12 cellular contexts compared by ENCODE assay signal in genomic region chr17:66549312-66549705, GRCh38.
A peak's percentile ranks its signal among the peaks of the same experiment; 100 is the strongest.
DNase-seq lines count a peak whose midpoint lies in the region; TF ChIP-seq lines count a peak whose summit lies in the region.
"Had no signal": no experiment of that assay in that cellular context is flagged by ENCODE, and none has a peak within 500 bp of the region (broad histone marks: within the 10 kb centered on the region; RNA-seq: fewer than 3 reads in every experiment).

No MANE protein-coding gene starts in this region.

- H4K8ac ChIP-seq in trophoblast cell (ENCODE audit: low read depth, low read length), result no peak overlapping the region

- H3K23ac ChIP-seq in trophoblast cell (ENCODE audit: low read length), result no peak overlapping the region

- peak overlapping the region; percentile 5; the same call in 1 of the 2 replicates for H3K4me3 ChIP-seq in SK-N-MC
- no peak overlapping the region for H3K4me3 ChIP-seq in fibroblast of mammary gland (ENCODE audit: control insufficient read depth, low read depth, low read length)
- no peak overlapping the region for H3K4me3 ChIP-seq in skeletal muscle satellite cell (ENCODE audit: low read length)
- no peak overlapping the region for H3K4me3 ChIP-seq in trophoblast cell (ENCODE audit: low read depth, low read length)

- no peak overlapping the region for H3K18ac ChIP-seq in trophoblast cell (ENCODE audit: low read length)

- no peak overlapping the region for H3K4ac ChIP-seq in trophoblast cell (ENCODE audit: low read depth, low read length)

- peak overlapping the region; percentile 69 for H3K4me2 ChIP-seq in skeletal muscle satellite cell (ENCODE audit: low read length)
- H3K4me2 ChIP-seq in trophoblast cell (ENCODE audit: low read length), result no peak overlapping the region

- WGBS in trophoblast cell (ENCODE audit: extremely low coverage, insufficient coverage, insufficient read length), result no CpG with 5 or more reads among the region's 3 CpGs

- no peak overlapping the region for H2BK120ac ChIP-seq in trophoblast cell (ENCODE audit: insufficient read depth, low read length, poor library complexity)

- DNase-seq in HCEC 1CT (peak; percentile 49), SK-N-MC (ENCODE audit: low read depth, low spot score) (no peak), fibroblast of mammary gland (ENCODE audit: low read depth) (peak; percentile 65), trophoblast cell (no peak)
- DNase-seq in activated naive CD4-positive, alpha-beta T cell treated with anti-CD3 and anti-CD28 coated beads, Interleukin-2, amount 10 ng/mL, durations not matched to agents 7 days and 5 days, result no peak
- DNase-seq in activated effector memory CD4-positive, alpha-beta T cell treated with anti-CD3 and anti-CD28 coated beads, Interleukin-2, amount 50 U/mL, for 16 hours, result no peak
- DNase-seq: activated T-cell treated with anti-CD3 and anti-CD28 coated beads, Interleukin-2, amount 50 U/mL, for 48 hours; GDM1; hippocampal formation; naive B cell; NCI-H1436 had no signal

- H3K14ac ChIP-seq in trophoblast cell (ENCODE audit: low read length), result no peak overlapping the region

- H3K27ac ChIP-seq in SK-N-MC (peak overlapping the region; percentile 75), trophoblast cell (ENCODE audit: low read depth, low read length) (no peak overlapping the region)

- peaks cover 42% of the 10 kb centered on the region for H3K4me1 Mint-ChIP-seq in activated naive CD4-positive, alpha-beta T cell treated with anti-CD3 and anti-CD28 coated beads, Interleukin-2, amount 10 ng/mL, durations not matched to agents 7 days and 5 days
- H3K4me1 Mint-ChIP-seq: naive B cell had no signal

- H2AFZ ChIP-seq in trophoblast cell (ENCODE audit: insufficient read depth, low read length, poor library complexity), result no peak overlapping the region

- no peak overlapping the region for H3K9ac ChIP-seq in SK-N-MC (ENCODE audit: insufficient read length)
- peak overlapping the region; percentile 52 for H3K9ac ChIP-seq in skeletal muscle satellite cell (ENCODE audit: low read depth, low read length)
- H3K9ac ChIP-seq in trophoblast cell (ENCODE audit: low read length), result no peak overlapping the region

- H2AK5ac ChIP-seq in trophoblast cell (ENCODE audit: low read length), result no peak overlapping the region

- H3K79me1 ChIP-seq in trophoblast cell (ENCODE audit: low read length), result peaks cover 4% of the 10 kb centered on the region

- H3K4me1 ChIP-seq in skeletal muscle satellite cell (ENCODE audit: control insufficient read depth, insufficient read depth, low read length) (peaks cover 47% of the 10 kb centered on the region), trophoblast cell (ENCODE audit: control insufficient read depth in 1 of 2, insufficient read depth in 2 of 2, low read length in 2 of 2) (peaks cover 4 to 12% of the 10 kb centered on the region in 2 experiments)

- H3K36me3 ChIP-seq in SK-N-MC (ENCODE audit: insufficient read depth, low read length), result peaks cover 6% of the 10 kb centered on the region; the same call in 1 of the 2 replicates
- no peaks in the 10 kb centered on the region for H3K36me3 ChIP-seq in skeletal muscle satellite cell (ENCODE audit: insufficient read depth, low read length)
- H3K36me3 ChIP-seq in trophoblast cell (ENCODE audit: control insufficient read depth in 1 of 2, insufficient read depth in 2 of 2, low read length in 2 of 2), result no peaks in the 10 kb centered on the region

- H3K4me3 Mint-ChIP-seq in activated naive CD4-positive, alpha-beta T cell treated with anti-CD3 and anti-CD28 coated beads, Interleukin-2, amount 10 ng/mL, durations not matched to agents 7 days and 5 days, result no peak overlapping the region
- H3K4me3 Mint-ChIP-seq: naive B cell had no signal

- H2BK5ac ChIP-seq in trophoblast cell (ENCODE audit: low read depth, low read length, poor library complexity), result no peak overlapping the region

- H3K9me3 ChIP-seq in SK-N-MC (ENCODE audit: low read depth, low read length), result no peaks in the 10 kb centered on the region
- H3K9me3 ChIP-seq in skeletal muscle satellite cell (replicated peaks; ENCODE audit: low read length), result no peaks in the 10 kb centered on the region
- H3K9me3 ChIP-seq in trophoblast cell (ENCODE audit: insufficient read depth, low read depth, low read length), result peaks cover 1% of the 10 kb centered on the region

- no peak overlapping the region for H4K91ac ChIP-seq in trophoblast cell (ENCODE audit: low read depth, low read length)

- CTCF ChIA-PET in activated naive CD4-positive, alpha-beta T cell treated with anti-CD3 and anti-CD28 coated beads, Interleukin-2, amount 10 ng/mL, durations not matched to agents 7 days and 5 days (lab: Charles Lee), result interaction anchor here (1.6 kb wide), 1 partner anchor 294 kb away, joined by 3 read pairs; no protein-coding TSS in a partner anchor

- no peak overlapping the region for H3K27ac Mint-ChIP-seq in activated naive CD4-positive, alpha-beta T cell treated with anti-CD3 and anti-CD28 coated beads, Interleukin-2, amount 10 ng/mL, durations not matched to agents 7 days and 5 days
- H3K27ac Mint-ChIP-seq: naive B cell had no signal

- H3K27me3 ChIP-seq in skeletal muscle satellite cell (ENCODE audit: control insufficient read depth, insufficient read depth, low read length) (no peaks in the 10 kb centered on the region), trophoblast cell (ENCODE audit: insufficient read depth, low read length) (no peaks in the 10 kb centered on the region)

- peaks cover 41% of the 10 kb centered on the region for H3K36me3 Mint-ChIP-seq in activated naive CD4-positive, alpha-beta T cell treated with anti-CD3 and anti-CD28 coated beads, Interleukin-2, amount 10 ng/mL, durations not matched to agents 7 days and 5 days

- H3K79me2 ChIP-seq in trophoblast cell (ENCODE audit: control insufficient read depth, insufficient read depth, low read length, poor library complexity), result no peaks in the 10 kb centered on the region

- no peak for TF ChIP-seq CTCF in fibroblast of mammary gland (conservative IDR thresholded peaks at IDR 0.05; ENCODE audit: control insufficient read depth, insufficient read depth, low read depth, low read length)

- no peak overlapping the region for H2BK12ac ChIP-seq in trophoblast cell (ENCODE audit: low read length)

- H4K12ac ChIP-seq in trophoblast cell (ENCODE audit: low read depth, low read length), result no peak overlapping the region

- peaks cover 1% of the 10 kb centered on the region for H3K9me3 Mint-ChIP-seq in activated naive CD4-positive, alpha-beta T cell treated with anti-CD3 and anti-CD28 coated beads, Interleukin-2, amount 10 ng/mL, durations not matched to agents 7 days and 5 days

- no peaks in the 10 kb centered on the region for H3K27me3 Mint-ChIP-seq in activated naive CD4-positive, alpha-beta T cell treated with anti-CD3 and anti-CD28 coated beads, Interleukin-2, amount 10 ng/mL, durations not matched to agents 7 days and 5 days

Comparison
In these comparisons a context has a peak if more than half of its experiments do, and no peak if none do; other contexts are left out.
1. DNase-seq: peak in HCEC 1CT (single experiment) and fibroblast of mammary gland (single experiment); none in SK-N-MC (single experiment), activated naive CD4-positive, alpha-beta T cell treated with anti-CD3 and anti-CD28 coated beads, Interleukin-2, amount 10 ng/mL, durations not matched to agents 7 days and 5 days (single experiment), trophoblast cell (0 of 2) and activated effector memory CD4-positive, alpha-beta T cell treated with anti-CD3 and anti-CD28 coated beads, Interleukin-2, amount 50 U/mL, for 16 hours (single experiment).